ENCODE assay signal across 9 cellular contexts in genomic region chr5:157761690-157762611, GRCh38. TPM values are rescaled to one million over a fixed set of nuclear protein-coding genes. Genes with fewer than 3 reads are reported as not detected.
A peak's percentile ranks its signal among the peaks of the same experiment; 100 is the strongest.
DNase-seq lines count a peak whose midpoint lies in the region; ATAC-seq, FAIRE-seq and TF ChIP-seq lines count a peak whose summit lies in the region.
"Had no signal": no experiment of that assay in that cellular context is flagged by ENCODE, and none has a peak within 500 bp of the region (broad histone marks: within the 10 kb centered on the region; RNA-seq: fewer than 3 reads in every experiment).

No MANE protein-coding gene starts in this region.

- H3K27ac ChIP-seq in VCaP (no peak overlapping the region), pancreas (no peak overlapping the region)
- H3K27ac ChIP-seq: SJSA1 had no signal

- intact Hi-C loops in CD14-positive monocyte (cut with micrococcal nuclease) (loop anchor here in 1 of 2 donors (10.0 kb wide), 1 partner anchor 1373 kb away; no protein-coding TSS in a partner anchor), pancreas (cut with DNase I) (no loop called here)

- H3K36me3 ChIP-seq in pancreas: no peaks in the 10 kb centered on the region
- H3K36me3 ChIP-seq: SJSA1 had no signal

- FAIRE-seq in pancreas (lab: Jason Lieb, UNC): peak; percentile 54

- H3K4me1 Mint-ChIP-seq in CD14-positive monocyte: no peaks in the 10 kb centered on the region

- no peak for DNase-seq in CD14-positive monocyte (ENCODE audit: low spot score)
- DNase-seq in NCI-H2171 treated with DMSO at 0.1 percent for 48 hours (lab: John Stamatoyannopoulos, UW): peak; percentile 78
- peak; percentile 54 for DNase-seq in glomerular endothelial cell (ENCODE audit: extremely low read depth, low read depth, low spot score)
- DNase-seq in pancreas: peak in 3 of 6 donors; percentile 15 to 30 (median 24)
- DNase-seq in ecto neural progenitor cell (ENCODE audit: low spot score): no peak

- H3K36me3 Mint-ChIP-seq in CD14-positive monocyte: peaks cover 17 to 32% of the 10 kb centered on the region in 2 donors

- H3K4me3 Mint-ChIP-seq in CD14-positive monocyte: no peak overlapping the region

- ATAC-seq in GM18498 (IDR thresholded peaks at IDR 0.05; ENCODE audit: unreplicated experiment) (peak; percentile 79), HG02938 (IDR thresholded peaks at IDR 0.05; ENCODE audit: unreplicated experiment) (peak; percentile 76), pancreas (peak; percentile 88 to 99 (median 96))

- H3K27me3 ChIP-seq in pancreas: no peaks in the 10 kb centered on the region
- H3K27me3 ChIP-seq: SJSA1 had no signal

- H3K27me3 Mint-ChIP-seq in CD14-positive monocyte (ENCODE audit: low read depth in 3 of 3): no peaks in the 10 kb centered on the region

- no peak overlapping the region for H3K27ac Mint-ChIP-seq in CD14-positive monocyte

- no peaks in the 10 kb centered on the region for H3K9me3 ChIP-seq in pancreas
- H3K9me3 ChIP-seq: SJSA1 had no signal

- no peaks in the 10 kb centered on the region for H3K9me3 Mint-ChIP-seq in CD14-positive monocyte

- H3K4me1 ChIP-seq in pancreas: no peaks in the 10 kb centered on the region
- H3K4me1 ChIP-seq: SJSA1 had no signal

- H3K4me3 ChIP-seq in pancreas: no peak overlapping the region
- H3K4me3 ChIP-seq: SJSA1 had no signal

- TF ChIP-seq CTCF in CD14-positive monocyte (IDR thresholded peaks at IDR 0.05): peak; percentile 92
- TF ChIP-seq CTCF in VCaP (conservative IDR thresholded peaks at IDR 0.05): peak; percentile 86
- TF ChIP-seq CTCF in pancreas (IDR thresholded peaks at IDR 0.05): peak; percentile 67 to 73 (median 70)

- WGBS in pancreas, 2 donors: 20 to 23% methylated on average over 10 of the region's 10 CpGs

RNA-seq across cellular contexts. Expression of gene LSM11, which starts 18.4 kb away (rescaled TPM):
- polyA plus RNA-seq in CD14-positive monocyte: under 1 TPM; 0.28 to 0.41 TPM
- total RNA-seq in glomerular endothelial cell: 4.9 and 6.4 TPM in 2 replicates
- 1 to 10 TPM; 1.5 to 2.7 (median 1.6) TPM for total RNA-seq in pancreas
- 1 to 10 TPM in 1 of 2 donors, under 1 TPM in 1; 0.57 to 1.2 TPM for polyA plus RNA-seq in pancreas

RNA-seq across cellular contexts. Expression of gene THG1L, which starts 30.7 kb away (rescaled TPM):
- polyA plus RNA-seq in CD14-positive monocyte (1 to 10 TPM; 7.6 TPM), pancreas (1 to 10 TPM; 5.7 to 6.0 TPM)
- total RNA-seq in glomerular endothelial cell (7.2 and 8.3 TPM in 2 replicates), pancreas (10 to 100 TPM in 1 of 6 donors, 1 to 10 TPM in 5; 6.8 to 10.8 (median 9.1) TPM)

Comparison
In these comparisons a context has a peak if more than half of its experiments do, and no peak if none do; other contexts are left out.
1. DNase-seq: peak in NCI-H2171 treated with DMSO at 0.1 percent for 48 hours (single experiment) and glomerular endothelial cell (single experiment); none in CD14-positive monocyte (single experiment) and ecto neural progenitor cell (single experiment).
2. Peak in every context shown above with its lines, with median percentiles within 50 percentile points of each other: CTCF ChIP-seq and ATAC-seq.